Comparison of ENCODE assay signal across 1 cellular context in the genomic region with DNA sequence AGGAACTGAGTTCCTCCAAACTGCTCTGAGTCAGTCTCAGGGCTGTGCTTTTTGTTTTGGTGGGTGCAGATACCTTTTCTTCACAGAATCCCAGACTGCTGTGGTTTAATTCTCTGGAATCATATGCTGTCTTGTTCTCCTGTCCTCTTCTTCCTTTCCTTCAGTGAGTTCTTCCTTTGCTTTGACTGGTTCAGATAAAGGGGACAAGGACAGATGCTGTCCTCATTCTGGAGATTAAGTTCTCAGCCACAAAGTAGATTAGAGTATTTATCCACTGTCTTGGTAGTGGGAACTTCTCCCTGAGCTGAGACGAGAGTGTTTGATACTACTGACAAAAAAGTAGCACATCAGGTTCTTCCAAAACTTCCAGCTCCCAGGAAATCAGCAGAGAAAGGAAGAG.
TF ChIP-seq lines count a peak whose summit lies in the region.

No MANE protein-coding gene starts in this region.

TF ChIP-seq in SK-N-SH, 30 proteins besides CTCF, POLR2A, EP300 and RAD21:
- no peak for TF ChIP-seq GABPA (IDR thresholded peaks at IDR 0.05; ENCODE audit: low read depth)
- no peak for TF ChIP-seq POLR2AphosphoS5 (IDR thresholded peaks at IDR 0.05; ENCODE audit: low read depth, low read length)
- TF ChIP-seq RXRA (IDR thresholded peaks at IDR 0.05; ENCODE audit: borderline replicate concordance, low read depth) = no peak
- no peak for TF ChIP-seq GATA2 (CRISPR knock-in tag; IDR thresholded peaks at IDR 0.05)
